Comparison of ENCODE assay signal across 8 cellular contexts in genomic region chrX:131783555-131784338, GRCh38.
DNase-seq lines count a peak whose midpoint lies in the region; ATAC-seq and TF ChIP-seq lines count a peak whose summit lies in the region.

No MANE protein-coding gene starts in this region.

- TF ChIP-seq CTCF in colonic mucosa (IDR thresholded peaks at IDR 0.05) (peak; percentile 45), stomach (IDR thresholded peaks at IDR 0.05) (peak in 3 of 7 experiments; percentile 6 to 61 (median 41))

- H3K27me3 ChIP-seq in colonic mucosa = no peaks in the 10 kb centered on the region
- peaks cover 0 to 3% (median 0%) of the 10 kb centered on the region in 3 donors for H3K27me3 ChIP-seq in stomach

- H3K36me3 ChIP-seq in colonic mucosa (no peaks in the 10 kb centered on the region), stomach (no peaks in the 10 kb centered on the region)

- no peak for TF ChIP-seq EP300 in stomach (IDR thresholded peaks at IDR 0.05)

- DNase-seq in SIG-M5 treated with dmso at 0.1 percent for 504 hours (lab: John Stamatoyannopoulos, UW; ENCODE audit: unreplicated experiment) = peak; percentile 38
- DNase-seq in SIG-M5 (lab: John Stamatoyannopoulos, UW) = no peak
- DNase-seq in NCI-H1048 (lab: John Stamatoyannopoulos, UW) = peak; percentile 13
- peak; percentile 88 for DNase-seq in colonic mucosa
- peak; percentile 81 for DNase-seq in stomach
- DNase-seq in effector CD8-positive, alpha-beta T cell (lab: John Stamatoyannopoulos, UW) = no peak
- no peak for DNase-seq in activated naive CD4-positive, alpha-beta T cell treated with anti-CD3 and anti-CD28 coated beads, Interleukin-2, amount 50 U/mL, for 16 hours

- H3K27ac ChIP-seq in colonic mucosa = no peak overlapping the region
- H3K27ac ChIP-seq in stomach = no peak overlapping the region

- ATAC-seq in HG03565 (IDR thresholded peaks at IDR 0.05; ENCODE audit: unreplicated experiment) = no peak

- TF ChIP-seq POLR2A in stomach (IDR thresholded peaks at IDR 0.05) = no peak

- intact Hi-C loops in colonic mucosa (cut with DNase I) (no loop called here), stomach (cut with DNase I; ENCODE audit: low total_unique reads) (no loop called here)

- H3K4me1 ChIP-seq in colonic mucosa = no peaks in the 10 kb centered on the region
- peaks cover 0 to 6% (median 0%) of the 10 kb centered on the region in 4 donors for H3K4me1 ChIP-seq in stomach

- H3K4me3 ChIP-seq in colonic mucosa (peak overlapping the region; percentile 2), stomach (peak overlapping the region in 1 of 4 donors; percentile 31)

- no peak overlapping the region for H3K9ac ChIP-seq in colonic mucosa (ENCODE audit: low read depth in 2 of 2, low read length in 2 of 2)

- WGBS in stomach, 5 donors = 48 to 94% (median 84%) methylated on average over 15 of the region's 15 CpGs

- H3K9me3 ChIP-seq in colonic mucosa = no peaks in the 10 kb centered on the region
- H3K9me3 ChIP-seq in stomach = no peaks in the 10 kb centered on the region

Comparison
In these comparisons a context has a peak if more than half of its experiments do, and no peak if none do; other contexts are left out.
1. DNase-seq: peak in SIG-M5 treated with dmso at 0.1 percent for 504 hours (single experiment), NCI-H1048 (single experiment), colonic mucosa (single experiment) and stomach (single experiment); none in SIG-M5 (single experiment), effector CD8-positive, alpha-beta T cell (single experiment) and activated naive CD4-positive, alpha-beta T cell treated with anti-CD3 and anti-CD28 coated beads, Interleukin-2, amount 50 U/mL, for 16 hours (single experiment).